Comparison of ENCODE assay signal across 17 cellular contexts in the genomic region with DNA sequence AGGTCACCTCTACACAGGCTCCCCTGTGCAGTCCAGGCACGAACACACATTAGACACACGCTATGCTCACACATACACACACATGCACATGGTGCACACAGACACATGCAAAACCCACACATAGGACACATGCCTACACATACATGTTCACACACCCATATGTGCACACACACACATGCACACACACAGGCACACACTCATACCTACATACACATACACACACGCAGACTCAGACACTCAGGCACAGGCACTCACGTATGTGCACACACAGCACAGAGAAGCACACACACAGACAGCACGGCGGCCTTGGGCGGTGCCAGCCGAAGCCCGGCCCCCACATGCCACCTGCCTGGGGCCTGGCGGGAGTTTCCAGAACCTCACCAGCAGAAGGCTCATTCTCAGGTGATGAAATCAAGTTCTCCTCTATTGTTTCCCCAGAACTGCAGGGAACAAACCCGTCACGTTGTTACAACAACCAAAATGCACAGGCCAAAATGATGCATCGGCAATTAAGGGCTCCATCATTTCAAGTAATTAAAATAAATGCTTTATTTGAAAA. TPM values are rescaled to one million over a fixed set of nuclear protein-coding genes. Genes with fewer than 3 reads are reported as not detected.
DNase-seq lines count a peak whose midpoint lies in the region; ATAC-seq and TF ChIP-seq lines count a peak whose summit lies in the region.
"Had no signal": no experiment of that assay in that cellular context is flagged by ENCODE, and none has a peak within 500 bp of the region (broad histone marks: within the 10 kb centered on the region; RNA-seq: fewer than 3 reads in every experiment).

No MANE protein-coding gene starts in this region.

- no peak overlapping the region for H3K27ac ChIP-seq in dorsolateral prefrontal cortex
- H3K27ac ChIP-seq in neuronal stem cell (replicated peaks; ENCODE audit: low read length) = no peak overlapping the region
- H3K27ac ChIP-seq: left ventricle myocardium inferior had no signal

- peak overlapping the region; percentile 60 for H3K14ac ChIP-seq in neuronal stem cell (ENCODE audit: low read length)

- H2BK15ac ChIP-seq in neuronal stem cell (ENCODE audit: low read length) = no peak overlapping the region

- H3K27me3 ChIP-seq in dorsolateral prefrontal cortex (no peaks in the 10 kb centered on the region), neuronal stem cell (ENCODE audit: control insufficient read depth in 3 of 3, insufficient read depth in 3 of 3, low read depth in 1 of 3, low read length in 3 of 3) (no peaks in the 10 kb centered on the region)
- H3K27me3 ChIP-seq: esophagus squamous epithelium had no signal

- H3K23ac ChIP-seq in neuronal stem cell (ENCODE audit: low read depth, low read length, poor library complexity) = peak overlapping the region; percentile 12

- no peak overlapping the region for H4K91ac ChIP-seq in neuronal stem cell (ENCODE audit: low read depth, low read length, poor library complexity)

- H2BK12ac ChIP-seq in neuronal stem cell (ENCODE audit: low read length) = no peak overlapping the region

- no peak overlapping the region for H4K8ac ChIP-seq in neuronal stem cell (ENCODE audit: low read depth, low read length)

- peaks cover 12% of the 10 kb centered on the region for H3K79me1 ChIP-seq in neuronal stem cell (ENCODE audit: low read depth, low read length)

- H3K4me3 ChIP-seq in dorsolateral prefrontal cortex (no peak overlapping the region), neuronal stem cell (ENCODE audit: low read length in 2 of 2) (peak overlapping the region in 1 of 2 donors; percentile 37)
- H3K4me3 ChIP-seq: esophagus squamous epithelium, GM12878, left ventricle myocardium inferior had no signal

- H3K9me3 ChIP-seq in neuronal stem cell (replicated peaks in 1 of 2; ENCODE audit: control insufficient read depth in 2 of 2, insufficient read depth in 1 of 2, low read depth in 1 of 2, low read length in 2 of 2) = peaks cover 0 to 4% of the 10 kb centered on the region in 2 donors
- H3K9me3 ChIP-seq: esophagus squamous epithelium, left ventricle myocardium inferior had no signal

- DNase-seq in GF-D8 (lab: John Stamatoyannopoulos, UW) = peak; percentile 57
- DNase-seq in MV-4-11 (lab: John Stamatoyannopoulos, UW) = peak; percentile 17
- peak in 6 of 10 donors; percentile 1 to 37 (median 10) for DNase-seq in dorsolateral prefrontal cortex
- no peak for DNase-seq in neuronal stem cell (ENCODE audit: low spot score)
- no peak for DNase-seq in NOMO-1 treated with dmso at 0.1 percent for 144 hours (lab: John Stamatoyannopoulos, UW; ENCODE audit: unreplicated experiment)
- DNase-seq in inferior parietal cortex (ENCODE audit: extremely low spot score) = no peak
- DNase-seq: activated CD4-positive, CD25-positive, alpha-beta regulatory T cell; esophagus squamous epithelium; hippocampal formation; left ventricle myocardium inferior; NCI-H2029; stimulated activated CD4-positive, alpha-beta T cell treated with anti-CD3 and anti-CD28 coated beads, Interleukin-4, amount 100 ng/mL, for 4 hours had no signal

- peaks cover 0 to 2% of the 10 kb centered on the region in 2 donors for H3K36me3 ChIP-seq in neuronal stem cell (replicated peaks in 1 of 2; ENCODE audit: control insufficient read depth in 2 of 2, insufficient read depth in 2 of 2, low read length in 2 of 2)
- H3K36me3 ChIP-seq: left ventricle myocardium inferior had no signal

- no peak overlapping the region for H3K4ac ChIP-seq in neuronal stem cell (ENCODE audit: low read length)

- H3K18ac ChIP-seq in neuronal stem cell (ENCODE audit: low read length) = no peak overlapping the region

- H3K4me1 ChIP-seq in neuronal stem cell (ENCODE audit: control insufficient read depth in 2 of 2, insufficient read depth in 1 of 2, low read depth in 1 of 2, low read length in 2 of 2) = peaks cover 0 to 4% of the 10 kb centered on the region in 2 donors
- H3K4me1 ChIP-seq: left ventricle myocardium inferior had no signal

- H2AK5ac ChIP-seq in neuronal stem cell (ENCODE audit: low read depth, low read length) = no peak overlapping the region

- ATAC-seq in HG03159 (IDR thresholded peaks at IDR 0.05; ENCODE audit: unreplicated experiment) (no peak), HG03457 (IDR thresholded peaks at IDR 0.05; ENCODE audit: unreplicated experiment) (no peak)
- ATAC-seq: GM12878; right cardiac atrium; stimulated activated effector memory CD8-positive, alpha-beta T cell treated with anti-CD3 and anti-CD28 coated beads, Interleukin-12 subunit alpha, Interleukin-12 subunit beta, amount 100 ng/mL, for 72 hours had no signal

- no peak overlapping the region for H2BK5ac ChIP-seq in neuronal stem cell (ENCODE audit: low read length)

- no peak overlapping the region for H2AFZ ChIP-seq in neuronal stem cell (ENCODE audit: low read length)

- peak overlapping the region; percentile 82 for H3K9ac ChIP-seq in neuronal stem cell (ENCODE audit: low read depth, low read length, poor library complexity)

- no peak overlapping the region for H2BK120ac ChIP-seq in neuronal stem cell (ENCODE audit: low read depth, low read length)

- intact Hi-C loops in dorsolateral prefrontal cortex (cut with DNase I) = no loop called here

- no peak for TF ChIP-seq CTCF in dorsolateral prefrontal cortex (IDR thresholded peaks at IDR 0.05 in 54 of 56, conservative IDR thresholded peaks at IDR 0.05 in 2 of 56; ENCODE audit: low read depth in 1 of 56, partially characterized antibody in 56 of 56)

- H3K4me2 ChIP-seq in neuronal stem cell (ENCODE audit: insufficient read depth, low read length, poor library complexity, severe bottlenecking) = no peak overlapping the region

- WGBS in neuronal stem cell (ENCODE audit: extremely low coverage in 2 of 2, insufficient read length in 2 of 2, insufficient replicate concordance in 1 of 2), 2 donors = no CpG with 5 or more reads among the region's 13 CpGs

RNA-seq across cellular contexts. Expression of gene GNB1L, which starts 31.0 kb away (rescaled TPM):
- total RNA-seq in dorsolateral prefrontal cortex = 10 to 100 TPM in 25 of 120 experiments, 1 to 10 TPM in 95; 4.8 to 17.5 (median 8.3) TPM
- polyA plus RNA-seq in neuronal stem cell (2013, experiment 1 of 2) = 7.9 TPM
- 8.3 TPM for polyA plus RNA-seq in neuronal stem cell (2013, experiment 2 of 2)

RNA-seq across cellular contexts. Expression of gene RTL10, which starts 31.0 kb away (rescaled TPM):
- 10 to 100 TPM; 15.9 to 53.5 (median 30.1) TPM for total RNA-seq in dorsolateral prefrontal cortex
- polyA plus RNA-seq in neuronal stem cell (2013, experiment 1 of 2) = 9.7 TPM
- polyA plus RNA-seq in neuronal stem cell (2013, experiment 2 of 2) = 10.2 TPM

Comparison
In these comparisons a context has a peak if more than half of its experiments do, and no peak if none do; other contexts are left out.
1. DNase-seq: peak in GF-D8 (single experiment), MV-4-11 (single experiment) and dorsolateral prefrontal cortex (6 of 10); none in neuronal stem cell (single experiment), NOMO-1 treated with dmso at 0.1 percent for 144 hours (single experiment) and inferior parietal cortex (single experiment).